In genomic region chr18:25533088-25533676, GRCh38 we compare ENCODE assay signal across 25 cellular contexts.
DNase-seq lines count a peak whose midpoint lies in the region; ATAC-seq, FAIRE-seq and TF ChIP-seq lines count a peak whose summit lies in the region.
"Had no signal": no experiment of that assay in that cellular context is flagged by ENCODE, and none has a peak within 500 bp of the region (broad histone marks: within the 10 kb centered on the region; RNA-seq: fewer than 3 reads in every experiment).

No MANE protein-coding gene starts in this region.

- DNase-seq in DMS53 (lab: John Stamatoyannopoulos, UW) (peak; percentile 1), DMS53 treated with DMSO at 0.1 percent for 48 hours (lab: John Stamatoyannopoulos, UW; ENCODE audit: unreplicated experiment) (no peak), NCI-H526 treated with DMSO at 0.1 percent for 48 hours (lab: John Stamatoyannopoulos, UW) (peak; percentile 0), GM12878 (ENCODE audit: low read depth, low spot score) (no peak), nephron progenitor cell (no peak), GM10248 (ENCODE audit: extremely low spot score) (no peak), NOMO-1 (lab: John Stamatoyannopoulos, UW; ENCODE audit: unreplicated experiment in 2 of 2) (no peak), Right ventricle myocardium inferior (ENCODE audit: missing footprints) (no peak)
- DNase-seq: activated CD4-positive, alpha-beta memory T cell treated with anti-CD3 and anti-CD28 coated beads, Interleukin-2, amount 10 ng/mL, durations not matched to agents 7 days and 5 days; activated gamma-delta T cell treated with Interleukin-2 at 50 U/mL for 16 hours; activated T-cell treated with anti-CD3 and anti-CD28 coated beads for 4 hours; adrenal gland; BE2C; dermis blood vessel endothelial cell; NCI-H1436 treated with DMSO at 0.1 percent for 48 hours; Peyer's patch; stimulated activated CD4-positive, alpha-beta T cell treated with anti-CD3 and anti-CD28 coated beads, Interleukin-15, amount 100 ng/mL, for 24 hours; uterus had no signal

- peaks cover 9% of the 10 kb centered on the region for H3K36me3 Mint-ChIP-seq in nephron progenitor cell (ENCODE audit: low read depth)

- WGBS in GM12878 (ENCODE audit: insufficient coverage, insufficient replicate concordance, low lambda C conversion rate, missing lambda C conversion rate): 15% methylated on average over 9 of the region's 9 CpGs

- no peaks in the 10 kb centered on the region for H4K20me1 ChIP-seq in GM12878 (ENCODE audit: control insufficient read depth, insufficient read depth)

- H3K9me3 Mint-ChIP-seq in nephron progenitor cell: peaks cover 15% of the 10 kb centered on the region

- no peak overlapping the region for H3K27ac ChIP-seq in GM12878 (ENCODE audit: control insufficient read depth, insufficient read depth)
- H3K27ac ChIP-seq: 22Rv1, adrenal gland, cardiac muscle cell, Peyer's patch, SK-N-MC, suprapubic skin, uterus had no signal

- no peaks in the 10 kb centered on the region for H3K4me1 ChIP-seq in GM12878 (ENCODE audit: control insufficient read depth, insufficient read depth, low read length)
- H3K4me1 ChIP-seq: adrenal gland, BE2C, Peyer's patch, suprapubic skin, uterus had no signal

- TF ChIP-seq RAD21 in GM12878 (IDR thresholded peaks at IDR 0.05; ENCODE audit: insufficient read depth, low read depth, low read length): no peak

- CTCF ChIA-PET in GM12878 (lab: Yijun Ruan, JAX): no interaction called here
- CTCF ChIA-PET in GM10248 (lab: Yijun Ruan, JAX): interaction anchor here (1.0 kb wide), 1 partner anchor 24 kb away, joined by 4 read pairs; no protein-coding TSS in a partner anchor

- peaks cover 18% of the 10 kb centered on the region for H3K4me1 Mint-ChIP-seq in nephron progenitor cell
- H3K4me1 Mint-ChIP-seq: activated CD4-positive, alpha-beta memory T cell treated with anti-CD3 and anti-CD28 coated beads, Interleukin-2, amount 10 ng/mL, durations not matched to agents 7 days and 5 days had no signal

- peaks cover 3% of the 10 kb centered on the region for H3K27me3 Mint-ChIP-seq in nephron progenitor cell (ENCODE audit: low read depth, poor library complexity)
- H3K27me3 Mint-ChIP-seq: activated CD4-positive, alpha-beta memory T cell treated with anti-CD3 and anti-CD28 coated beads, Interleukin-2, amount 10 ng/mL, durations not matched to agents 7 days and 5 days had no signal

- H3K79me2 ChIP-seq in GM12878 (ENCODE audit: control insufficient read depth, insufficient read depth, low read length): no peaks in the 10 kb centered on the region

- RAD21 ChIA-PET in GM12878 (lab: Charles Lee; ENCODE audit: unreplicated experiment): no interaction called here

- ATAC-seq in GM12878: peak; percentile 36; the same call in 2 of the 3 replicates
- no peak for ATAC-seq in Right ventricle myocardium inferior

- no peaks in the 10 kb centered on the region for H3K36me3 ChIP-seq in GM12878 (ENCODE audit: control insufficient read depth in 2 of 2, insufficient read depth in 2 of 2, low read length in 1 of 2)
- H3K36me3 ChIP-seq: adrenal gland, BE2C, cardiac muscle cell, Peyer's patch, suprapubic skin, uterus had no signal

- H3K4me2 ChIP-seq in GM12878 (ENCODE audit: control insufficient read depth, insufficient read depth): no peak overlapping the region

- no peak overlapping the region for H2AFZ ChIP-seq in GM12878 (ENCODE audit: control insufficient read depth, low read depth, low read length)

- no peak for TF ChIP-seq CTCF in GM12878 (IDR thresholded peaks at IDR 0.05 in 2 of 3, conservative IDR thresholded peaks at IDR 0.05 in 1 of 3; ENCODE audit: control insufficient read depth in 2 of 3, extremely low read depth in 1 of 3, insufficient read depth in 1 of 3, low read depth in 3 of 3, low read length in 3 of 3)
- TF ChIP-seq CTCF in nephron progenitor cell (IDR thresholded peaks at IDR 0.05): no peak
- TF ChIP-seq CTCF in GM10248 (IDR thresholded peaks at IDR 0.05; ENCODE audit: control extremely low read depth, extremely low read depth, low read depth, missing control alignments): no peak

- SMC1A ChIA-PET in GM12878 (lab: Charles Lee; ENCODE audit: uncharacterized antibody, unreplicated experiment): no interaction called here

- peaks cover 2% of the 10 kb centered on the region; the same call in 1 of the 3 replicates for H3K9me3 ChIP-seq in GM12878 (replicated peaks; ENCODE audit: control insufficient read depth, insufficient read depth, low read length)
- H3K9me3 ChIP-seq: adrenal gland, BE2C, Peyer's patch, suprapubic skin, uterus had no signal

- H3K4me3 ChIP-seq in GM12878: no peak overlapping the region
- H3K4me3 ChIP-seq: adrenal gland, cardiac muscle cell, lung, Peyer's patch, SK-N-MC, suprapubic skin, uterus had no signal

- POLR2A ChIA-PET in GM12878 (lab: Charles Lee) (no interaction called here), GM10248 (lab: Yijun Ruan, JAX) (no interaction called here)

- no peak for TF ChIP-seq POLR2A in GM12878 (IDR thresholded peaks at IDR 0.05; ENCODE audit: low read depth, low read length)

- TF ChIP-seq EP300 in GM12878 (IDR thresholded peaks at IDR 0.05; ENCODE audit: borderline replicate concordance in 1 of 2, control insufficient read depth in 1 of 2, low read depth in 2 of 2, low read length in 2 of 2): no peak

- in situ Hi-C loops in GM12878 (cut with MboI): no loop called here

- H3K9ac ChIP-seq in GM12878 (ENCODE audit: control insufficient read depth, insufficient read depth, low read length): no peak overlapping the region

- H3K4me3 Mint-ChIP-seq in nephron progenitor cell: no peak overlapping the region
- H3K4me3 Mint-ChIP-seq: activated CD4-positive, alpha-beta memory T cell treated with anti-CD3 and anti-CD28 coated beads, Interleukin-2, amount 10 ng/mL, durations not matched to agents 7 days and 5 days had no signal

- peak overlapping the region; percentile 52 for H3K27ac Mint-ChIP-seq in nephron progenitor cell
- H3K27ac Mint-ChIP-seq: activated CD4-positive, alpha-beta memory T cell treated with anti-CD3 and anti-CD28 coated beads, Interleukin-2, amount 10 ng/mL, durations not matched to agents 7 days and 5 days had no signal

- FAIRE-seq in GM12878 (lab: Jason Lieb, UNC): no peak
- FAIRE-seq: frontal cortex, HTR-8/SVneo had no signal

- no TSS peak for BruUV-seq in GM12878 (replicated peaks; lab: Mats Ljungman, UMichigan)

- intact Hi-C loops in GM12878 (cut with micrococcal nuclease; ENCODE audit: unreplicated experiment): no loop called here
- intact Hi-C loops in Right ventricle myocardium inferior (cut with DNase I): no loop called here

- no peaks in the 10 kb centered on the region for H3K27me3 ChIP-seq in GM12878 (replicated peaks in 1 of 2; ENCODE audit: control insufficient read depth in 2 of 2, insufficient read depth in 2 of 2, low read length in 1 of 2)
- H3K27me3 ChIP-seq: adrenal gland, BE2C, cardiac muscle cell, Peyer's patch, suprapubic skin, uterus had no signal

TF ChIP-seq in GM12878, 131 proteins besides CTCF, POLR2A, EP300 and RAD21:
- TF ChIP-seq LARP7 (IDR thresholded peaks at IDR 0.05): no peak
- TF ChIP-seq ZNF687 (IDR thresholded peaks at IDR 0.05): peak; percentile 28; the same call in 1 of the 2 replicates

Comparison
In these comparisons a context has a peak if more than half of its experiments do, and no peak if none do; other contexts are left out.
1. DNase-seq: peak in DMS53 (single experiment) and NCI-H526 treated with DMSO at 0.1 percent for 48 hours (single experiment); none in DMS53 treated with DMSO at 0.1 percent for 48 hours (single experiment), GM12878 (single experiment), nephron progenitor cell (single experiment), GM10248 (single experiment), NOMO-1 (0 of 2) and Right ventricle myocardium inferior (single experiment).